Comparison of ENCODE assay signal across 11 cellular contexts in genomic region chr7:15199482-15199881, GRCh38.
A peak's percentile ranks its signal among the peaks of the same experiment; 100 is the strongest.
DNase-seq lines count a peak whose midpoint lies in the region; FAIRE-seq and TF ChIP-seq lines count a peak whose summit lies in the region.
"Had no signal": no experiment of that assay in that cellular context is flagged by ENCODE, and none has a peak within 500 bp of the region (broad histone marks: within the 10 kb centered on the region; RNA-seq: fewer than 3 reads in every experiment).

No MANE protein-coding gene starts in this region.

- H3K27ac ChIP-seq in small intestine (ENCODE audit: low read depth in 1 of 2, low read length in 1 of 2) (no peak overlapping the region), kidney (ENCODE audit: low read depth in 2 of 2, low read length in 2 of 2) (no peak overlapping the region)
- H3K27ac ChIP-seq: KMS-11 had no signal

- TF ChIP-seq CTCF in LNCaP clone FGC (IDR thresholded peaks at IDR 0.05; ENCODE audit: control insufficient read depth, extremely low read depth, insufficient read depth): peak; percentile 18; the same call in 1 of the 2 replicates
- peak; percentile 45 for TF ChIP-seq CTCF in astrocyte of the spinal cord (IDR thresholded peaks at IDR 0.05; ENCODE audit: low read depth, low read length)
- TF ChIP-seq CTCF in mesothelial cell of epicardium (IDR thresholded peaks at IDR 0.05; ENCODE audit: unreplicated experiment): peak; percentile 28
- TF ChIP-seq CTCF in kidney (IDR thresholded peaks at IDR 0.05; ENCODE audit: borderline replicate concordance, extremely low read depth, insufficient read depth): no peak

- no peaks in the 10 kb centered on the region for H3K9me3 Mint-ChIP-seq in mesothelial cell of epicardium

- H3K36me3 Mint-ChIP-seq in mesothelial cell of epicardium: no peaks in the 10 kb centered on the region
- H3K36me3 Mint-ChIP-seq: activated naive CD4-positive, alpha-beta T cell treated with anti-CD3 and anti-CD28 coated beads, Interleukin-2, amount 10 ng/mL, durations not matched to agents 7 days and 5 days had no signal

- H3K4me1 Mint-ChIP-seq in mesothelial cell of epicardium: peaks cover 9% of the 10 kb centered on the region
- H3K4me1 Mint-ChIP-seq: activated naive CD4-positive, alpha-beta T cell treated with anti-CD3 and anti-CD28 coated beads, Interleukin-2, amount 10 ng/mL, durations not matched to agents 7 days and 5 days had no signal

- intact Hi-C loops in kidney (cut with DNase I): no loop called here

- no peak overlapping the region for H3K4me3 Mint-ChIP-seq in mesothelial cell of epicardium
- H3K4me3 Mint-ChIP-seq: activated naive CD4-positive, alpha-beta T cell treated with anti-CD3 and anti-CD28 coated beads, Interleukin-2, amount 10 ng/mL, durations not matched to agents 7 days and 5 days; stimulated activated naive CD8-positive, alpha-beta T cell treated with anti-CD3 and anti-CD28 coated beads, Interleukin-15, Interleukin-2, amounts not matched to agents 100 ng/mL and 50 ng/mL, for 24 hours had no signal

- H3K27ac Mint-ChIP-seq in mesothelial cell of epicardium: no peak overlapping the region
- H3K27ac Mint-ChIP-seq: activated naive CD4-positive, alpha-beta T cell treated with anti-CD3 and anti-CD28 coated beads, Interleukin-2, amount 10 ng/mL, durations not matched to agents 7 days and 5 days; stimulated activated naive CD8-positive, alpha-beta T cell treated with anti-CD3 and anti-CD28 coated beads, Interleukin-15, Interleukin-2, amounts not matched to agents 100 ng/mL and 50 ng/mL, for 24 hours had no signal

- no peaks in the 10 kb centered on the region for H3K4me1 ChIP-seq in small intestine (ENCODE audit: control insufficient read depth in 2 of 2, insufficient read depth in 1 of 2, low read depth in 1 of 2, low read length in 1 of 2)
- H3K4me1 ChIP-seq in kidney (ENCODE audit: control insufficient read depth in 1 of 2, insufficient read depth in 1 of 2, low read depth in 1 of 2, low read length in 2 of 2): no peaks in the 10 kb centered on the region

- no peaks in the 10 kb centered on the region for H3K27me3 Mint-ChIP-seq in mesothelial cell of epicardium (ENCODE audit: low read depth)
- H3K27me3 Mint-ChIP-seq: activated naive CD4-positive, alpha-beta T cell treated with anti-CD3 and anti-CD28 coated beads, Interleukin-2, amount 10 ng/mL, durations not matched to agents 7 days and 5 days; stimulated activated naive CD8-positive, alpha-beta T cell treated with anti-CD3 and anti-CD28 coated beads, Interleukin-15, Interleukin-2, amounts not matched to agents 100 ng/mL and 50 ng/mL, for 24 hours had no signal

- in situ Hi-C loops in astrocyte of the spinal cord (cut with HindIII; ENCODE audit: low sequenced_read_pairs): no loop called here

- H3K36me3 ChIP-seq in small intestine (ENCODE audit: control insufficient read depth in 2 of 2, insufficient read depth in 2 of 2, low read length in 2 of 2) (no peaks in the 10 kb centered on the region), kidney (ENCODE audit: control insufficient read depth in 1 of 2, insufficient read depth in 2 of 2, low read length in 2 of 2) (no peaks in the 10 kb centered on the region)

- H3K9ac ChIP-seq in kidney (ENCODE audit: low read length in 2 of 2): no peak overlapping the region
- H3K9ac ChIP-seq: KMS-11 had no signal

- H3K9me3 ChIP-seq in small intestine (ENCODE audit: control insufficient read depth, low read depth) (no peaks in the 10 kb centered on the region), kidney (ENCODE audit: control insufficient read depth in 1 of 2, low read length in 2 of 2) (no peaks in the 10 kb centered on the region)

- no peaks in the 10 kb centered on the region for H3K27me3 ChIP-seq in small intestine (ENCODE audit: control insufficient read depth in 2 of 2, insufficient read depth in 2 of 2, low read length in 2 of 2)

- FAIRE-seq in small intestine (lab: Jason Lieb, UNC) (no peak), kidney (lab: Jason Lieb, UNC) (no peak)

- peak; percentile 2 for DNase-seq in EH (ENCODE audit: low read depth)
- no peak for DNase-seq in LNCaP clone FGC (ENCODE audit: low read depth)
- DNase-seq in astrocyte of the spinal cord (ENCODE audit: low read depth, low spot score): peak; percentile 40
- DNase-seq in mesothelial cell of epicardium (ENCODE audit: low spot score in 2 of 2, unreplicated experiment in 2 of 2): no peak
- DNase-seq in small intestine: no peak
- DNase-seq in kidney: no peak
- DNase-seq in NCI-H187 treated with DMSO at 0.1 percent for 48 hours (lab: John Stamatoyannopoulos, UW): no peak
- no peak for DNase-seq in D341Med (ENCODE audit: low spot score)
- DNase-seq: activated naive CD4-positive, alpha-beta T cell treated with anti-CD3 and anti-CD28 coated beads, Interleukin-2, amount 10 ng/mL, durations not matched to agents 7 days and 5 days had no signal

- H3K4me3 ChIP-seq in LNCaP clone FGC (ENCODE audit: low read depth, low read length) (no peak overlapping the region), astrocyte of the spinal cord (ENCODE audit: low read depth, low read length) (no peak overlapping the region), small intestine (ENCODE audit: low read depth in 1 of 2, low read length in 2 of 2) (no peak overlapping the region), kidney (ENCODE audit: low read length in 2 of 2) (no peak overlapping the region)

- 65 to 96% (median 76%) methylated on average over 1 of the region's 1 CpG for WGBS in small intestine, 3 donors

Comparison
In these comparisons a context has a peak if more than half of its experiments do, and no peak if none do; other contexts are left out.
1. DNase-seq: peak in EH (single experiment) and astrocyte of the spinal cord (single experiment); none in LNCaP clone FGC (single experiment), mesothelial cell of epicardium (0 of 2), small intestine (single experiment), kidney (single experiment), NCI-H187 treated with DMSO at 0.1 percent for 48 hours (single experiment) and D341Med (single experiment).